28 cellular contexts compared by ENCODE assay signal in genomic region chr5:33701251-33701650, GRCh38.
DNase-seq lines count a peak whose midpoint lies in the region; ATAC-seq and TF ChIP-seq lines count a peak whose summit lies in the region.
"Had no signal": no experiment of that assay in that cellular context is flagged by ENCODE, and none has a peak within 500 bp of the region (broad histone marks: within the 10 kb centered on the region; RNA-seq: fewer than 3 reads in every experiment).

No MANE protein-coding gene starts in this region.

- H2BK15ac ChIP-seq in IMR-90 (ENCODE audit: low read depth, low read length), result no peak overlapping the region
- H2BK15ac ChIP-seq in mesenchymal stem cell (ENCODE audit: low read depth, poor library complexity, severe bottlenecking), result no peak overlapping the region

- no peak overlapping the region for H3K56ac ChIP-seq in IMR-90 (ENCODE audit: extremely low read depth, insufficient read depth, low read length)

- no peak for TF ChIP-seq POLR2A in IMR-90 (IDR thresholded peaks at IDR 0.05; ENCODE audit: low read depth, low read length)

- intact Hi-C loops in IMR-90 (cut with micrococcal nuclease), result no loop called here

- BruUV-seq in IMR-90 (replicated peaks; lab: Mats Ljungman, UMichigan), result no TSS peak

- H2AK9ac ChIP-seq in IMR-90 (replicated peaks; ENCODE audit: low read depth, low read length, poor library complexity), result no peak overlapping the region

- H2BK12ac ChIP-seq in mesenchymal stem cell (ENCODE audit: low read length in 2 of 2), result no peak overlapping the region

- H3K36me3 ChIP-seq in IMR-90 (ENCODE audit: control insufficient read depth, insufficient read depth, low read length) (no peaks in the 10 kb centered on the region), mesenchymal stem cell (ENCODE audit: control insufficient read depth in 1 of 2, insufficient read depth in 2 of 2, low read depth in 1 of 2, low read length in 2 of 2) (no peaks in the 10 kb centered on the region)
- H3K36me3 ChIP-seq: esophagus muscularis mucosa, left ventricle myocardium inferior, sigmoid colon, upper lobe of right lung had no signal

- POLR2A ChIA-PET in IMR-90 (lab: Charles Lee; ENCODE audit: unreplicated experiment), result interaction anchor here (0.7 kb wide), 1 partner anchor 124 kb away, joined by 3 read pairs; no protein-coding TSS in a partner anchor

- TF ChIP-seq CTCF in IMR-90 (conservative IDR thresholded peaks at IDR 0.05; ENCODE audit: low read depth, low read length) (no peak), astrocyte of the spinal cord (IDR thresholded peaks at IDR 0.05; ENCODE audit: low read depth, low read length) (no peak)

- no peak overlapping the region for H4K8ac ChIP-seq in IMR-90 (ENCODE audit: low read depth in 2 of 2, low read length in 2 of 2)
- no peak overlapping the region for H4K8ac ChIP-seq in mesenchymal stem cell (ENCODE audit: low read length)

- no peak overlapping the region for H4K91ac ChIP-seq in IMR-90 (ENCODE audit: insufficient read depth, low read depth, low read length)
- H4K91ac ChIP-seq in mesenchymal stem cell (ENCODE audit: low read length), result no peak overlapping the region

- H3K9me3 ChIP-seq in IMR-90 (ENCODE audit: control insufficient read depth, insufficient read depth, low read length) (no peaks in the 10 kb centered on the region), mesenchymal stem cell (ENCODE audit: control insufficient read depth, low read length) (no peaks in the 10 kb centered on the region)
- H3K9me3 ChIP-seq: esophagus muscularis mucosa, psoas muscle, sigmoid colon, upper lobe of right lung had no signal

- H3K23ac ChIP-seq in IMR-90 (ENCODE audit: low read depth, low read length) (no peak overlapping the region), mesenchymal stem cell (ENCODE audit: low read length in 2 of 2) (no peak overlapping the region)

- no peak overlapping the region for H3K14ac ChIP-seq in IMR-90 (replicated peaks; ENCODE audit: low read depth, low read length)
- H3K14ac ChIP-seq in mesenchymal stem cell (ENCODE audit: low read length in 2 of 2), result no peak overlapping the region

- no peaks in the 10 kb centered on the region for H4K20me1 ChIP-seq in IMR-90 (ENCODE audit: insufficient read depth, low read length)

- no peak overlapping the region for H3K4me3 ChIP-seq in IMR-90 (ENCODE audit: insufficient read depth, low read depth, low read length)
- H3K4me3 ChIP-seq in astrocyte of the spinal cord (ENCODE audit: low read depth, low read length), result no peak overlapping the region
- peak overlapping the region in 1 of 2 experiments; percentile 14 for H3K4me3 ChIP-seq in mesenchymal stem cell (ENCODE audit: insufficient read depth in 1 of 2, low read depth in 1 of 2, low read length in 2 of 2)
- H3K4me3 ChIP-seq: esophagus muscularis mucosa, left ventricle myocardium inferior, PC-9, psoas muscle, sigmoid colon, upper lobe of right lung had no signal

- H4K5ac ChIP-seq in IMR-90 (ENCODE audit: low read depth, low read length), result no peak overlapping the region

- H3K27me3 ChIP-seq in IMR-90 (ENCODE audit: control insufficient read depth, insufficient read depth, low read length) (no peaks in the 10 kb centered on the region), mesenchymal stem cell (ENCODE audit: control insufficient read depth in 1 of 2, insufficient read depth in 1 of 2, low read length in 2 of 2) (no peaks in the 10 kb centered on the region)
- H3K27me3 ChIP-seq: esophagus muscularis mucosa, sigmoid colon, upper lobe of right lung had no signal

- no peak overlapping the region for H3K4ac ChIP-seq in IMR-90 (ENCODE audit: low read depth, low read length)
- H3K4ac ChIP-seq in mesenchymal stem cell (ENCODE audit: low read depth in 1 of 2, low read length in 2 of 2), result peak overlapping the region in 1 of 2 experiments; percentile 12

- CTCF ChIA-PET in IMR-90 (lab: Yijun Ruan, JAX), result no interaction called here

- H3K27ac ChIP-seq in IMR-90 (ENCODE audit: insufficient read depth, low read length) (no peak overlapping the region), mesenchymal stem cell (ENCODE audit: low read length, poor library complexity, severe bottlenecking) (no peak overlapping the region)
- H3K27ac ChIP-seq: esophagus muscularis mucosa, left ventricle myocardium inferior, PC-9, psoas muscle, sigmoid colon, upper lobe of right lung had no signal

- in situ Hi-C loops in IMR-90 (cut with MboI; ENCODE audit: low sequenced_read_pairs), result no loop called here
- in situ Hi-C loops in astrocyte of the spinal cord (cut with HindIII; ENCODE audit: low sequenced_read_pairs), result no loop called here

- no peak overlapping the region for H2BK20ac ChIP-seq in IMR-90 (ENCODE audit: low read depth, low read length)

- H3K9ac ChIP-seq in IMR-90 (ENCODE audit: low read depth, low read length) (no peak overlapping the region), mesenchymal stem cell (ENCODE audit: low read length) (peak overlapping the region; percentile 61)

- dilution Hi-C loops in IMR-90 (cut with HindIII; ENCODE audit: low sequenced_read_pairs, unreplicated experiment), result no loop called here

- TF ChIP-seq RAD21 in IMR-90 (IDR thresholded peaks at IDR 0.05; ENCODE audit: low read length), result no peak

- no peak overlapping the region for H3K18ac ChIP-seq in IMR-90 (ENCODE audit: low read depth, low read length)
- no peak overlapping the region for H3K18ac ChIP-seq in mesenchymal stem cell (ENCODE audit: low read depth in 1 of 2, low read length in 2 of 2)

- DNase-seq in EL (peak; percentile 65), IMR-90 (peak; percentile 61), astrocyte of the spinal cord (ENCODE audit: low read depth, low spot score) (peak; percentile 43), mesenchymal stem cell (no peak), NCI-H2171 (lab: John Stamatoyannopoulos, UW) (no peak), GDM1 (lab: John Stamatoyannopoulos, UW) (no peak), ureter (ENCODE audit: low spot score) (no peak)
- DNase-seq: activated CD4-positive, alpha-beta T cell treated with anti-CD3 and anti-CD28 coated beads, Interleukin-2, amount 50 U/mL, for 1 hour; activated naive CD4-positive, alpha-beta T cell treated with anti-CD3 and anti-CD28 coated beads, Interleukin-2, amount 10 ng/mL, durations not matched to agents 7 days and 5 days; amygdala; CD4-positive, CD25-positive, alpha-beta regulatory T cell; H7; KBM-7; left ventricle myocardium inferior; MM.1S; naive thymus-derived CD4-positive, alpha-beta T cell; NCI-H1417 treated with DMSO at 0.1 percent for 48 hours; NCI-H446; PC-9; psoas muscle; SHP77 treated with DMSO at 0.1 percent for 48 hours; sigmoid colon; stimulated activated CD4-positive, alpha-beta T cell treated with anti-CD3 and anti-CD28 coated beads, Interleukin-4, amount 100 ng/mL, for 4 hours; upper lobe of right lung had no signal

- WGBS in IMR-90 (ENCODE audit: extremely low coverage in 2 of 2, insufficient read length in 1 of 2), 2 experiments, result 64% methylated on average over 1 of the region's 3 CpGs; no CpG with 5 or more reads in 1 of the 2 experiments
- WGBS in mesenchymal stem cell, result 77% methylated on average over 2 of the region's 3 CpGs

- H3K4me1 ChIP-seq in IMR-90 (ENCODE audit: control insufficient read depth, insufficient read depth, low read length), result no peaks in the 10 kb centered on the region; the same call in 1 of the 2 replicates
- no peaks in the 10 kb centered on the region for H3K4me1 ChIP-seq in mesenchymal stem cell (ENCODE audit: control insufficient read depth, insufficient read depth, low read depth, low read length)
- H3K4me1 ChIP-seq: esophagus muscularis mucosa, left ventricle myocardium inferior, psoas muscle, sigmoid colon, upper lobe of right lung had no signal

- H3K79me1 ChIP-seq in IMR-90 (ENCODE audit: low read depth in 1 of 2, low read length in 2 of 2) (no peaks in the 10 kb centered on the region; a peak in 1 of 4 replicates), mesenchymal stem cell (replicated peaks; ENCODE audit: low read length, poor library complexity, severe bottlenecking) (peaks cover 14% of the 10 kb centered on the region)

- no peak overlapping the region for H2AK5ac ChIP-seq in IMR-90 (ENCODE audit: low read depth, low read length)
- no peak overlapping the region for H2AK5ac ChIP-seq in mesenchymal stem cell (ENCODE audit: low read length, severe bottlenecking)

- 0 out of 2 replicates have a peak, but pooled peaks cover 3% of the 10 kb centered on the region for H3K9me1 ChIP-seq in IMR-90 (ENCODE audit: insufficient read depth, low read length)

- H2AFZ ChIP-seq in IMR-90 (replicated peaks; ENCODE audit: low read length, poor library complexity), result no peak overlapping the region
- no peak overlapping the region for H2AFZ ChIP-seq in mesenchymal stem cell (ENCODE audit: low read depth, low read length)
- H2AFZ ChIP-seq: PC-9 had no signal

- ATAC-seq in IMR-90 (ENCODE audit: low read depth) (peak; percentile 37; the same call in 1 of the 2 replicates), GM21515 (IDR thresholded peaks at IDR 0.05; ENCODE audit: unreplicated experiment) (no peak)
- ATAC-seq: naive thymus-derived CD4-positive, alpha-beta T cell; psoas muscle; stimulated activated memory B cell treated with anti-CD40 and anti-IgM and Interleukin-4, amounts not matched to agents 10 μg/mL and 1 μg/mL and 100 μg/mL, for 72 hours; upper lobe of right lung; WTC11 had no signal

- H2BK5ac ChIP-seq in IMR-90 (ENCODE audit: low read depth, low read length, poor library complexity, severe bottlenecking), result no peak overlapping the region
- H2BK5ac ChIP-seq in mesenchymal stem cell (ENCODE audit: low read depth, low read length, poor library complexity, severe bottlenecking), result no peak overlapping the region

- H3K4me2 ChIP-seq in IMR-90 (ENCODE audit: low read depth, low read length) (no peak overlapping the region), mesenchymal stem cell (ENCODE audit: low read length, poor library complexity, severe bottlenecking) (no peak overlapping the region)
- H3K4me2 ChIP-seq: PC-9 had no signal

- H2BK120ac ChIP-seq in IMR-90 (ENCODE audit: low read depth, low read length) (no peak overlapping the region), mesenchymal stem cell (ENCODE audit: low read depth, low read length) (no peak overlapping the region)

TF ChIP-seq in IMR-90, 13 proteins besides CTCF, POLR2A, EP300 and RAD21:
- TF ChIP-seq MXI1 (IDR thresholded peaks at IDR 0.05; ENCODE audit: borderline replicate concordance, low read depth, low read length) (no peak), RCOR1 (IDR thresholded peaks at IDR 0.05; ENCODE audit: insufficient replicate concordance, low read length) (no peak)
TF ChIP-seq in IMR-90: peak in this region for 0.

Comparison
In these comparisons a context has a peak if more than half of its experiments do, and no peak if none do; other contexts are left out.
1. DNase-seq: peak in EL (single experiment), IMR-90 (single experiment) and astrocyte of the spinal cord (single experiment); none in mesenchymal stem cell (single experiment), NCI-H2171 (single experiment), GDM1 (single experiment) and ureter (single experiment).